13 cellular contexts compared by ENCODE assay signal in genomic region chr2:216188956-216189355, GRCh38.
DNase-seq lines count a peak whose midpoint lies in the region; ATAC-seq and TF ChIP-seq lines count a peak whose summit lies in the region.
"Had no signal": no experiment of that assay in that cellular context is flagged by ENCODE, and none has a peak within 500 bp of the region (broad histone marks: within the 10 kb centered on the region; RNA-seq: fewer than 3 reads in every experiment).

No MANE protein-coding gene starts in this region.

- H3K4me1 Mint-ChIP-seq in T-helper 1 cell treated with Interleukin-12 subunit alpha and Interleukin-12 subunit beta and Interleukin-4 antibody, amounts not matched to agents 30 μg/mL and 1 μg/mL, for 36 hours (ENCODE audit: low read depth): peaks cover 47% of the 10 kb centered on the region
- peaks cover 65% of the 10 kb centered on the region for H3K4me1 Mint-ChIP-seq in activated CD8-positive, alpha-beta T cell treated with anti-CD3 and anti-CD28 coated beads for 36 hours (ENCODE audit: low read depth)

- intact Hi-C loops in activated CD8-positive, alpha-beta T cell treated with anti-CD3 and anti-CD28 coated beads for 36 hours (cut with micrococcal nuclease): no loop called here

- H3K4me3 Mint-ChIP-seq in T-helper 1 cell treated with Interleukin-12 subunit alpha and Interleukin-12 subunit beta and Interleukin-4 antibody, amounts not matched to agents 30 μg/mL and 1 μg/mL, for 36 hours: no peak overlapping the region
- no peak overlapping the region for H3K4me3 Mint-ChIP-seq in activated CD8-positive, alpha-beta T cell treated with anti-CD3 and anti-CD28 coated beads for 36 hours

- H3K9me3 ChIP-seq in smooth muscle cell (replicated peaks; ENCODE audit: low read depth): no peaks in the 10 kb centered on the region
- H3K9me3 ChIP-seq: HAP-1 had no signal

- peaks cover 12% of the 10 kb centered on the region for H3K36me3 ChIP-seq in smooth muscle cell (ENCODE audit: low read depth)

- peak overlapping the region; percentile 9 for H3K27ac Mint-ChIP-seq in T-helper 1 cell treated with Interleukin-12 subunit alpha and Interleukin-12 subunit beta and Interleukin-4 antibody, amounts not matched to agents 30 μg/mL and 1 μg/mL, for 36 hours
- H3K27ac Mint-ChIP-seq in activated CD8-positive, alpha-beta T cell treated with anti-CD3 and anti-CD28 coated beads for 36 hours: peak overlapping the region; percentile 64

- H3K79me2 ChIP-seq in smooth muscle cell (ENCODE audit: low read depth): peaks cover 41% of the 10 kb centered on the region

- no peaks in the 10 kb centered on the region for H3K27me3 ChIP-seq in smooth muscle cell (ENCODE audit: low read depth)

- WGBS in smooth muscle cell (ENCODE audit: low lambda C conversion rate): 75% methylated on average over 2 of the region's 2 CpGs

- H3K27me3 Mint-ChIP-seq in T-helper 1 cell treated with Interleukin-12 subunit alpha and Interleukin-12 subunit beta and Interleukin-4 antibody, amounts not matched to agents 30 μg/mL and 1 μg/mL, for 36 hours (ENCODE audit: low read depth): no peaks in the 10 kb centered on the region
- H3K27me3 Mint-ChIP-seq in activated CD8-positive, alpha-beta T cell treated with anti-CD3 and anti-CD28 coated beads for 36 hours: no peaks in the 10 kb centered on the region

- H2AFZ ChIP-seq in smooth muscle cell (ENCODE audit: low read depth): no peak overlapping the region

- peaks cover 38% of the 10 kb centered on the region for H3K36me3 Mint-ChIP-seq in T-helper 1 cell treated with Interleukin-12 subunit alpha and Interleukin-12 subunit beta and Interleukin-4 antibody, amounts not matched to agents 30 μg/mL and 1 μg/mL, for 36 hours (ENCODE audit: low read depth)
- peaks cover 57% of the 10 kb centered on the region for H3K36me3 Mint-ChIP-seq in activated CD8-positive, alpha-beta T cell treated with anti-CD3 and anti-CD28 coated beads for 36 hours (ENCODE audit: low read depth)

- H3K4me1 ChIP-seq in smooth muscle cell (ENCODE audit: low read depth): peaks cover 32% of the 10 kb centered on the region

- TF ChIP-seq CTCF in activated CD8-positive, alpha-beta T cell treated with anti-CD3 and anti-CD28 coated beads for 36 hours (IDR thresholded peaks at IDR 0.05): no peak
- TF ChIP-seq CTCF in smooth muscle cell (IDR thresholded peaks at IDR 0.05; ENCODE audit: borderline replicate concordance, insufficient read depth, poor library complexity, severe bottlenecking): no peak

- H3K4me2 ChIP-seq in smooth muscle cell: no peak overlapping the region

- H3K9me3 Mint-ChIP-seq in T-helper 1 cell treated with Interleukin-12 subunit alpha and Interleukin-12 subunit beta and Interleukin-4 antibody, amounts not matched to agents 30 μg/mL and 1 μg/mL, for 36 hours: no peaks in the 10 kb centered on the region
- no peaks in the 10 kb centered on the region for H3K9me3 Mint-ChIP-seq in activated CD8-positive, alpha-beta T cell treated with anti-CD3 and anti-CD28 coated beads for 36 hours

- CTCF ChIA-PET in activated CD8-positive, alpha-beta T cell treated with anti-CD3 and anti-CD28 coated beads for 36 hours (lab: Charles Lee): interaction anchor here (1.5 kb wide), 1 partner anchor 79 kb away, joined by 5 read pairs; no protein-coding TSS in a partner anchor

- DNase-seq in T-helper 1 cell: no peak
- DNase-seq in activated CD8-positive, alpha-beta T cell treated with anti-CD3 and anti-CD28 coated beads for 36 hours: no peak
- DNase-seq in fibroblast of the conjunctiva (ENCODE audit: low read depth): peak; percentile 22
- DNase-seq in smooth muscle cell (lab: John Stamatoyannopoulos, UW; ENCODE audit: unreplicated experiment): no peak
- DNase-seq in HuH-7 (ENCODE audit: low spot score): no peak
- DNase-seq in DMS79 treated with DMSO at 0.1 percent for 48 hours (lab: John Stamatoyannopoulos, UW): no peak
- DNase-seq: caudate nucleus, head of caudate nucleus, NCI-H1694 treated with DMSO at 0.1 percent for 48 hours had no signal

- H3K27ac ChIP-seq in smooth muscle cell (ENCODE audit: low read depth): peak overlapping the region; percentile 13
- H3K27ac ChIP-seq: 22Rv1 had no signal

- H3K4me3 ChIP-seq in smooth muscle cell: no peak overlapping the region
- H3K4me3 ChIP-seq: HAP-1 had no signal

- H4K20me1 ChIP-seq in smooth muscle cell (ENCODE audit: low read depth): peaks cover 68% of the 10 kb centered on the region

- no peaks in the 10 kb centered on the region for H3F3A ChIP-seq in smooth muscle cell (ENCODE audit: low read depth)

- no peak for ATAC-seq in activated CD8-positive, alpha-beta T cell treated with anti-CD3 and anti-CD28 coated beads for 36 hours
- no peak for ATAC-seq in HG03342 (IDR thresholded peaks at IDR 0.05; ENCODE audit: unreplicated experiment)

- no peak overlapping the region for H3K9ac ChIP-seq in smooth muscle cell (ENCODE audit: low read depth)

- POLR2A ChIA-PET in activated CD8-positive, alpha-beta T cell treated with anti-CD3 and anti-CD28 coated beads for 36 hours (lab: Charles Lee): interaction anchor here (1.2 kb wide), 2 partner anchors 11 to 49 kb away, joined by 3 to 4 read pairs; no protein-coding TSS in a partner anchor
